8 cellular contexts compared by ENCODE assay signal in genomic region chr4:47686294-47686872, GRCh38.
DNase-seq lines count a peak whose midpoint lies in the region; ATAC-seq and TF ChIP-seq lines count a peak whose summit lies in the region.

No MANE protein-coding gene starts in this region.

- H3K27me3 ChIP-seq in CD4-positive, alpha-beta T cell (ENCODE audit: control insufficient read depth, insufficient read depth, low read length), result no peaks in the 10 kb centered on the region
- peaks cover 16% of the 10 kb centered on the region for H3K27me3 ChIP-seq in adipocyte (replicated peaks; ENCODE audit: control insufficient read depth, insufficient read depth, low read length)

- intact Hi-C loops in CD4-positive, alpha-beta T cell (cut with DNase I, micrococcal nuclease), result loop anchor here in 1 of 2 experiments (1.0 kb wide), 2 partner anchors 153 to 247 kb away; no protein-coding TSS in a partner anchor

- CTCF ChIA-PET in CD4-positive, alpha-beta T cell (lab: Charles Lee), result interaction anchor here (1.0 kb wide), 1 partner anchor 150 kb away, joined by 5 read pairs; no protein-coding TSS in a partner anchor

- no peaks in the 10 kb centered on the region for H3K36me3 Mint-ChIP-seq in CD4-positive, alpha-beta T cell (ENCODE audit: low read depth)

- no peak overlapping the region for H3K4me3 ChIP-seq in adipocyte (ENCODE audit: low read length)

- H3K36me3 ChIP-seq in adipocyte (ENCODE audit: control insufficient read depth, insufficient read depth, low read length, severe bottlenecking), result no peaks in the 10 kb centered on the region

- TF ChIP-seq CTCF in CD4-positive, alpha-beta T cell (IDR thresholded peaks at IDR 0.05), result peak; percentile 71

- H3K27ac ChIP-seq in CD4-positive, alpha-beta T cell (ENCODE audit: low read depth, low read length), result no peak overlapping the region

- H3K9me3 ChIP-seq in CD4-positive, alpha-beta T cell (ENCODE audit: control insufficient read depth, low read length), result no peaks in the 10 kb centered on the region
- no peaks in the 10 kb centered on the region for H3K9me3 ChIP-seq in adipocyte (ENCODE audit: control insufficient read depth, low read length)

- no peaks in the 10 kb centered on the region for H3K4me1 Mint-ChIP-seq in CD4-positive, alpha-beta T cell (ENCODE audit: low read depth)

- POLR2A ChIA-PET in CD4-positive, alpha-beta T cell (lab: Charles Lee), result no interaction called here

- no peak overlapping the region for H3K27ac Mint-ChIP-seq in CD4-positive, alpha-beta T cell

- peaks cover 7% of the 10 kb centered on the region for H3K27me3 Mint-ChIP-seq in CD4-positive, alpha-beta T cell

- ATAC-seq in CD4-positive, alpha-beta T cell (ENCODE audit: poor library complexity), result peak; percentile 74
- ATAC-seq in GM19397 (IDR thresholded peaks at IDR 0.05; ENCODE audit: unreplicated experiment), result peak; percentile 69
- no peak for ATAC-seq in HG03135 (IDR thresholded peaks at IDR 0.05; ENCODE audit: unreplicated experiment)

- peak; percentile 35 to 58 (median 47) for DNase-seq in CD4-positive, alpha-beta T cell
- DNase-seq in HPDE6-E6E7 (ENCODE audit: extremely low spot score) (peak; percentile 40), SW480 (ENCODE audit: low spot score) (peak; percentile 15), adipocyte (ENCODE audit: low read depth) (peak; percentile 66), iris pigment epithelial cell (ENCODE audit: low read depth) (peak; percentile 58)
- peak; percentile 70 for DNase-seq in stimulated activated CD4-positive, alpha-beta T cell treated with anti-CD3 and anti-CD28 coated beads, Interleukin-4, amount 100 ng/mL, for 24 hours

- H3K9ac ChIP-seq in adipocyte (ENCODE audit: low read length), result no peak overlapping the region

- no peaks in the 10 kb centered on the region for H3K9me3 Mint-ChIP-seq in CD4-positive, alpha-beta T cell

- H3K4me1 ChIP-seq in adipocyte (ENCODE audit: control insufficient read depth, insufficient read depth, low read length), result no peaks in the 10 kb centered on the region

- H3K4me3 Mint-ChIP-seq in CD4-positive, alpha-beta T cell, result no peak overlapping the region

Comparison
In these comparisons a context has a peak if more than half of its experiments do, and no peak if none do; other contexts are left out.
1. DNase-seq: peak in every context shown above with its lines; median percentile 70 in stimulated activated CD4-positive, alpha-beta T cell treated with anti-CD3 and anti-CD28 coated beads, Interleukin-4, amount 100 ng/mL, for 24 hours; 66 in adipocyte; 58 in iris pigment epithelial cell; 47 in CD4-positive, alpha-beta T cell; 40 in HPDE6-E6E7; 15 in SW480.